1 cellular context compared by ENCODE assay signal in the genomic region with DNA sequence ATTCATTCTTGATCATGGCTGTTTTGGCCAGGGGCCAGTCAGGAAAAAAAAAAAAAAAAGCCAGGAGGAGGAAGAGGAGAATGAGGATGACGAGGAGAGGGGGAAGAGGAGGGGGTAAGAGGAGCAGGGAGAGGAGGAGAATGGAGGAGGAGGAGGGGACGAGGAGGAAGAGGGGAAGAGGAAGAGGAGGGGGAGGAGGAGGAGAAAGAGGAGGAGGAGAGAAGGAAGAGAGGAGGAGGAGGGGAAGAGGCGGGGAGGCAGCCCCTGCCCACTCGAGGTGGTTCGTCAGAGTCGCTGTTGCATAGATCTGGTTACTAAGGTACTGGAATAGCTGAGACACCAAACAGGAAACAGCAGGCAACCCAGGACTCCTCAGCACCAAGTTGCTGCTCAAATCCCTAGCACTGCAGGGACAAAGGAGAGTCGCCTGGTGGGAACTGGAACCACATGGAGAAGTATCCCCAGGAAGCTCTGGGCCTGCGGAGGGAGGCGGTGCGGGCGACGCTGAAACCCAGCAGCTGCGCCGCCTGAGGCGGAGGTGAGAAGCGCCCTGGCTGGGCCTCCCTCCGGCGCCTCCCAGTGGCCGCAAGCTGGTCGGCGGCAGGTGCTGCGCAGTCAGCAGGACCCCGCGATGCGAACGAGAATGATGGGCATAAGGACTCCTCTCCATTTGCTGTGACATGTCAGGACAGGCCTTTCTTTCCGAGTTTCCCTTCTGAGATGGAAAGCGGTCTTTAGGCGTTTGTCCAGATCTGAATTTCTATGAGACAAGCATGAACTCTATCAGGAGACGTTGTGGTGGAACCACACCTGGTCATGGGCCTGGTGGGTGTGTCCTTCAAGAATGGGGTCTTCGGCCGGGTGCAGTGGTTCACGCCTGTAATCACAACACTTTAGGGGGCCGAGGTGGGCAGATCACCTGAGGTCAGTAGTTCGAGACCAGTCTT.
A peak's percentile ranks its signal among the peaks of the same experiment; 100 is the strongest.
TF ChIP-seq lines count a peak whose summit lies in the region.

No MANE protein-coding gene starts in this region.

TF ChIP-seq in K562, 482 proteins besides CTCF, POLR2A, EP300 and RAD21 (continued from another document and continues in another):
- TF ChIP-seq IRF2 (CRISPR knock-in tag; IDR thresholded peaks at IDR 0.05) = no peak
- no peak for TF ChIP-seq BMI1 (IDR thresholded peaks at IDR 0.05; ENCODE audit: low read length)
- TF ChIP-seq BCL6 (CRISPR knock-in tag; IDR thresholded peaks at IDR 0.05) = no peak
- TF ChIP-seq PPARD (CRISPR knock-in tag; IDR thresholded peaks at IDR 0.05) = no peak
- TF ChIP-seq EGR1 (conservative IDR thresholded peaks at IDR 0.05) = 0 out of 2 replicates have a peak, but pooled peaks have one; percentile 37
- TF ChIP-seq, protein P1, sequence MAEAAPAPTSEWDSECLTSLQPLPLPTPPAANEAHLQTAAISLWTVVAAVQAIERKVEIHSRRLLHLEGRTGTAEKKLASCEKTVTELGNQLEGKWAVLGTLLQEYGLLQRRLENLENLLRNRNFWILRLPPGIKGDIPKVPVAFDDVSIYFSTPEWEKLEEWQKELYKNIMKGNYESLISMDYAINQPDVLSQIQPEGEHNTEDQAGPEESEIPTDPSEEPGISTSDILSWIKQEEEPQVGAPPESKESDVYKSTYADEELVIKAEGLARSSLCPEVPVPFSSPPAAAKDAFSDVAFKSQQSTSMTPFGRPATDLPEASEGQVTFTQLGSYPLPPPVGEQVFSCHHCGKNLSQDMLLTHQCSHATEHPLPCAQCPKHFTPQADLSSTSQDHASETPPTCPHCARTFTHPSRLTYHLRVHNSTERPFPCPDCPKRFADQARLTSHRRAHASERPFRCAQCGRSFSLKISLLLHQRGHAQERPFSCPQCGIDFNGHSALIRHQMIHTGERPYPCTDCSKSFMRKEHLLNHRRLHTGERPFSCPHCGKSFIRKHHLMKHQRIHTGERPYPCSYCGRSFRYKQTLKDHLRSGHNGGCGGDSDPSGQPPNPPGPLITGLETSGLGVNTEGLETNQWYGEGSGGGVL (CRISPR knock-in tag; IDR thresholded peaks at IDR 0.05) = no peak
- peak; percentile 86 for TF ChIP-seq RBM39 (optimal IDR thresholded peaks at IDR 0.05; ENCODE audit: low read depth, low read length)
- TF ChIP-seq ZKSCAN1 (IDR thresholded peaks at IDR 0.05; ENCODE audit: low read depth, low read length) = 0 out of 2 replicates have a peak, but pooled peaks have one; percentile 34
- no peak for TF ChIP-seq TAF9B (IDR thresholded peaks at IDR 0.05; ENCODE audit: partially characterized antibody)
- TF ChIP-seq FOXA3 (CRISPR knock-in tag; conservative IDR thresholded peaks at IDR 0.05 in 1 of 2, IDR thresholded peaks at IDR 0.05 in 1 of 2) = no peak
- no peak for TF ChIP-seq TFAM (CRISPR knock-in tag; conservative IDR thresholded peaks at IDR 0.05)
- TF ChIP-seq ARNT (IDR thresholded peaks at IDR 0.05) = no peak
- TF ChIP-seq, protein P2, sequence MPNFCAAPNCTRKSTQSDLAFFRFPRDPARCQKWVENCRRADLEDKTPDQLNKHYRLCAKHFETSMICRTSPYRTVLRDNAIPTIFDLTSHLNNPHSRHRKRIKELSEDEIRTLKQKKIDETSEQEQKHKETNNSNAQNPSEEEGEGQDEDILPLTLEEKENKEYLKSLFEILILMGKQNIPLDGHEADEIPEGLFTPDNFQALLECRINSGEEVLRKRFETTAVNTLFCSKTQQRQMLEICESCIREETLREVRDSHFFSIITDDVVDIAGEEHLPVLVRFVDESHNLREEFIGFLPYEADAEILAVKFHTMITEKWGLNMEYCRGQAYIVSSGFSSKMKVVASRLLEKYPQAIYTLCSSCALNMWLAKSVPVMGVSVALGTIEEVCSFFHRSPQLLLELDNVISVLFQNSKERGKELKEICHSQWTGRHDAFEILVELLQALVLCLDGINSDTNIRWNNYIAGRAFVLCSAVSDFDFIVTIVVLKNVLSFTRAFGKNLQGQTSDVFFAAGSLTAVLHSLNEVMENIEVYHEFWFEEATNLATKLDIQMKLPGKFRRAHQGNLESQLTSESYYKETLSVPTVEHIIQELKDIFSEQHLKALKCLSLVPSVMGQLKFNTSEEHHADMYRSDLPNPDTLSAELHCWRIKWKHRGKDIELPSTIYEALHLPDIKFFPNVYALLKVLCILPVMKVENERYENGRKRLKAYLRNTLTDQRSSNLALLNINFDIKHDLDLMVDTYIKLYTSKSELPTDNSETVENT (CRISPR knock-in tag; IDR thresholded peaks at IDR 0.05) = no peak
- TF ChIP-seq, protein P3, sequence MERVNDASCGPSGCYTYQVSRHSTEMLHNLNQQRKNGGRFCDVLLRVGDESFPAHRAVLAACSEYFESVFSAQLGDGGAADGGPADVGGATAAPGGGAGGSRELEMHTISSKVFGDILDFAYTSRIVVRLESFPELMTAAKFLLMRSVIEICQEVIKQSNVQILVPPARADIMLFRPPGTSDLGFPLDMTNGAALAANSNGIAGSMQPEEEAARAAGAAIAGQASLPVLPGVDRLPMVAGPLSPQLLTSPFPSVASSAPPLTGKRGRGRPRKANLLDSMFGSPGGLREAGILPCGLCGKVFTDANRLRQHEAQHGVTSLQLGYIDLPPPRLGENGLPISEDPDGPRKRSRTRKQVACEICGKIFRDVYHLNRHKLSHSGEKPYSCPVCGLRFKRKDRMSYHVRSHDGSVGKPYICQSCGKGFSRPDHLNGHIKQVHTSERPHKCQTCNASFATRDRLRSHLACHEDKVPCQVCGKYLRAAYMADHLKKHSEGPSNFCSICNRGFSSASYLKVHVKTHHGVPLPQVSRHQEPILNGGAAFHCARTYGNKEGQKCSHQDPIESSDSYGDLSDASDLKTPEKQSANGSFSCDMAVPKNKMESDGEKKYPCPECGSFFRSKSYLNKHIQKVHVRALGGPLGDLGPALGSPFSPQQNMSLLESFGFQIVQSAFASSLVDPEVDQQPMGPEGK (CRISPR knock-in tag; IDR thresholded peaks at IDR 0.05; ENCODE audit: borderline replicate concordance) = no peak
- peak; percentile 76; the same call in 1 of the 2 replicates for TF ChIP-seq HDGF (IDR thresholded peaks at IDR 0.05)
- TF ChIP-seq, protein P4, sequence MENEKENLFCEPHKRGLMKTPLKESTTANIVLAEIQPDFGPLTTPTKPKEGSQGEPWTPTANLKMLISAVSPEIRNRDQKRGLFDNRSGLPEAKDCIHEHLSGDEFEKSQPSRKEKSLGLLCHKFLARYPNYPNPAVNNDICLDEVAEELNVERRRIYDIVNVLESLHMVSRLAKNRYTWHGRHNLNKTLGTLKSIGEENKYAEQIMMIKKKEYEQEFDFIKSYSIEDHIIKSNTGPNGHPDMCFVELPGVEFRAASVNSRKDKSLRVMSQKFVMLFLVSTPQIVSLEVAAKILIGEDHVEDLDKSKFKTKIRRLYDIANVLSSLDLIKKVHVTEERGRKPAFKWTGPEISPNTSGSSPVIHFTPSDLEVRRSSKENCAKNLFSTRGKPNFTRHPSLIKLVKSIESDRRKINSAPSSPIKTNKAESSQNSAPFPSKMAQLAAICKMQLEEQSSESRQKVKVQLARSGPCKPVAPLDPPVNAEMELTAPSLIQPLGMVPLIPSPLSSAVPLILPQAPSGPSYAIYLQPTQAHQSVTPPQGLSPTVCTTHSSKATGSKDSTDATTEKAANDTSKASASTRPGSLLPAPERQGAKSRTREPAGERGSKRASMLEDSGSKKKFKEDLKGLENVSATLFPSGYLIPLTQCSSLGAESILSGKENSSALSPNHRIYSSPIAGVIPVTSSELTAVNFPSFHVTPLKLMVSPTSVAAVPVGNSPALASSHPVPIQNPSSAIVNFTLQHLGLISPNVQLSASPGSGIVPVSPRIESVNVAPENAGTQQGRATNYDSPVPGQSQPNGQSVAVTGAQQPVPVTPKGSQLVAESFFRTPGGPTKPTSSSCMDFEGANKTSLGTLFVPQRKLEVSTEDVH (IDR thresholded peaks at IDR 0.05; ENCODE audit: low read depth, partially characterized antibody) = no peak
- peak; percentile 67 for TF ChIP-seq CXXC5 (CRISPR knock-in tag; IDR thresholded peaks at IDR 0.05)
- TF ChIP-seq L3MBTL2 (IDR thresholded peaks at IDR 0.05) = peak; percentile 95
- TF ChIP-seq DACH1 (IDR thresholded peaks at IDR 0.05; ENCODE audit: partially characterized antibody) = peak; percentile 33
- no peak for TF ChIP-seq SRSF3 (IDR thresholded peaks at IDR 0.05; ENCODE audit: insufficient read depth, low read length)
- peak; percentile 76 for TF ChIP-seq CREM (IDR thresholded peaks at IDR 0.05; ENCODE audit: low read depth)
- no peak for TF ChIP-seq ZNF146 (CRISPR knock-in tag; IDR thresholded peaks at IDR 0.05; ENCODE audit: unreplicated experiment)
- TF ChIP-seq KDM1A (IDR thresholded peaks at IDR 0.05) = no peak
- TF ChIP-seq CC2D1A (IDR thresholded peaks at IDR 0.05) = peak; percentile 29; the same call in 1 of the 2 replicates
- TF ChIP-seq, protein P5, sequence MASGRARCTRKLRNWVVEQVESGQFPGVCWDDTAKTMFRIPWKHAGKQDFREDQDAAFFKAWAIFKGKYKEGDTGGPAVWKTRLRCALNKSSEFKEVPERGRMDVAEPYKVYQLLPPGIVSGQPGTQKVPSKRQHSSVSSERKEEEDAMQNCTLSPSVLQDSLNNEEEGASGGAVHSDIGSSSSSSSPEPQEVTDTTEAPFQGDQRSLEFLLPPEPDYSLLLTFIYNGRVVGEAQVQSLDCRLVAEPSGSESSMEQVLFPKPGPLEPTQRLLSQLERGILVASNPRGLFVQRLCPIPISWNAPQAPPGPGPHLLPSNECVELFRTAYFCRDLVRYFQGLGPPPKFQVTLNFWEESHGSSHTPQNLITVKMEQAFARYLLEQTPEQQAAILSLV (tag; IDR thresholded peaks at IDR 0.05) = no peak
- TF ChIP-seq MAFG (tag; conservative IDR thresholded peaks at IDR 0.05) = peak; percentile 52; the same call in 1 of the 2 replicates
- no peak for TF ChIP-seq MTF1 (CRISPR knock-in tag; IDR thresholded peaks at IDR 0.05; ENCODE audit: borderline replicate concordance)
- TF ChIP-seq, protein P6, sequence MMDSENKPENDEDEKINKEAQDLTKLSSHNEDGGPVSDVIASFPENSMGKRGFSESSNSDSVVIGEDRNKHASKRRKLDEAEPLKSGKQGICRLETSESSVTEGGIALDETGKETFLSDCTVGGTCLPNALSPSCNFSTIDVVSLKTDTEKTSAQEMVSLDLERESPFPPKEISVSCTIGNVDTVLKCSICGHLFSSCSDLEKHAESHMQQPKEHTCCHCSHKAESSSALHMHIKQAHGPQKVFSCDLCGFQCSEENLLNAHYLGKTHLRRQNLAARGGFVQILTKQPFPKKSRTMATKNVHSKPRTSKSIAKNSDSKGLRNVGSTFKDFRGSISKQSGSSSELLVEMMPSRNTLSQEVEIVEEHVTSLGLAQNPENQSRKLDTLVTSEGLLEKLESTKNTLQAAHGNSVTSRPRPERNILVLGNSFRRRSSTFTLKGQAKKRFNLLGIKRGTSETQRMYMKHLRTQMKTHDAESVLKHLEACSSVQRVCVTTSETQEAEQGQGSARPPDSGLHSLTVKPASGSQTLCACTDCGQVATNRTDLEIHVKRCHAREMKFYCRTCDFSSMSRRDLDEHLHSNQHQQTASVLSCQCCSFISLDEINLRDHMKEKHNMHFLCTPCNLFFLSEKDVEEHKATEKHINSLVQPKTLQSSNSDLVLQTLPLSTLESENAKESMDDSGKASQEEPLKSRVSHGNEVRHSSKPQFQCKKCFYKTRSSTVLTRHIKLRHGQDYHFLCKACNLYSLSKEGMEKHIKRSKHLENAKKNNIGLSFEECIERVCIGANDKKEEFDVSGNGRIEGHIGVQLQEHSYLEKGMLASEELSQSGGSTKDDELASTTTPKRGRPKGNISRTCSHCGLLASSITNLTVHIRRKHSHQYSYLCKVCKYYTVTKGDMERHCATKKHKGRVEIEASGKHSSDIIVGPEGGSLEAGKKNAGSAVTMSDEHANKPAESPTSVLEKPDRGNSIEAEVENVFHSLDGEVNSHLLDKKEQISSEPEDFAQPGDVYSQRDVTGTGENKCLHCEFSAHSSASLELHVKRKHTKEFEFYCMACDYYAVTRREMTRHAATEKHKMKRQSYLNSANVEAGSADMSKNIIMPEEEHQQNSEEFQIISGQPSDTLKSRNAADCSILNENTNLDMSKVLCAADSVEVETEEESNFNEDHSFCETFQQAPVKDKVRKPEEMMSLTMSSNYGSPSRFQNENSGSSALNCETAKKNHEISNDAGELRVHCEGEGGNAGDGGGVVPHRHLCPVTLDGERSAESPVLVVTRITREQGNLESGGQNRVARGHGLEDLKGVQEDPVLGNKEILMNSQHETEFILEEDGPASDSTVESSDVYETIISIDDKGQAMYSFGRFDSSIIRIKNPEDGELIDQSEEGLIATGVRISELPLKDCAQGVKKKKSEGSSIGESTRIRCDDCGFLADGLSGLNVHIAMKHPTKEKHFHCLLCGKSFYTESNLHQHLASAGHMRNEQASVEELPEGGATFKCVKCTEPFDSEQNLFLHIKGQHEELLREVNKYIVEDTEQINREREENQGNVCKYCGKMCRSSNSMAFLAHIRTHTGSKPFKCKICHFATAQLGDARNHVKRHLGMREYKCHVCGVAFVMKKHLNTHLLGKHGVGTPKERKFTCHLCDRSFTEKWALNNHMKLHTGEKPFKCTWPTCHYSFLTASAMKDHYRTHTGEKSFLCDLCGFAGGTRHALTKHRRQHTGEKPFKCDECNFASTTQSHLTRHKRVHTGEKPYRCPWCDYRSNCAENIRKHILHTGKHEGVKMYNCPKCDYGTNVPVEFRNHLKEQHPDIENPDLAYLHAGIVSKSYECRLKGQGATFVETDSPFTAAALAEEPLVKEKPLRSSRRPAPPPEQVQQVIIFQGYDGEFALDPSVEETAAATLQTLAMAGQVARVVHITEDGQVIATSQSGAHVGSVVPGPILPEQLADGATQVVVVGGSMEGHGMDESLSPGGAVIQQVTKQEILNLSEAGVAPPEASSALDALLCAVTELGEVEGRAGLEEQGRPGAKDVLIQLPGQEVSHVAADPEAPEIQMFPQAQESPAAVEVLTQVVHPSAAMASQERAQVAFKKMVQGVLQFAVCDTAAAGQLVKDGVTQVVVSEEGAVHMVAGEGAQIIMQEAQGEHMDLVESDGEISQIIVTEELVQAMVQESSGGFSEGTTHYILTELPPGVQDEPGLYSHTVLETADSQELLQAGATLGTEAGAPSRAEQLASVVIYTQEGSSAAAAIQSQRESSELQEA (IDR thresholded peaks at IDR 0.05; ENCODE audit: low read depth) = 0 out of 2 replicates have a peak, but pooled peaks have one; percentile 26
